8 cellular contexts compared by ENCODE assay signal in the genomic region with DNA sequence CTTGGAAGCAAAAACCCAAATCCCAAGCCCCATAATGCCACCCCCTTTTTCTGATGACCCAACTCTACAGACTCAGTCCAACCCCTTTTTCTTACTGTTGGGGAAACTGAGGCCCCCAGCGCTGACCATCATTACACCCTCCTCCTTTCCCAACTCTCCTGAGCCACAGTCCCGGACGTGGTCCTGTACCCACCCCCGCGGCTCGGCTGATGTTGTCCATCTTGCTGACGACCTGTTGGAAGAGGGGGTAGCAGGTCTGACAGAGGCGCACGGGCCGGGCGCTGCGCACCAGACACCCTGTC. TPM values are rescaled to one million over a fixed set of nuclear protein-coding genes. Genes with fewer than 3 reads are reported as not detected.
DNase-seq lines count a peak whose midpoint lies in the region; ATAC-seq lines count a peak whose summit lies in the region.

No MANE protein-coding gene starts in this region.

- H3K27me3 Mint-ChIP-seq in activated T-helper 2 cell treated with anti-CD3 and anti-CD28 coated beads, Interferon-gamma antibody, Interleukin-2, Interleukin-4, amounts not matched to agents 10 μg/mL and 5 μg/mL and 100 μg/mL, durations not matched to agents 14 hours and 24 hours and 36 hours (ENCODE audit: low read depth), result peaks cover 16% of the 10 kb centered on the region

- peaks cover 18% of the 10 kb centered on the region for H3K4me1 Mint-ChIP-seq in activated T-helper 2 cell treated with anti-CD3 and anti-CD28 coated beads, Interferon-gamma antibody, Interleukin-2, Interleukin-4, amounts not matched to agents 10 μg/mL and 5 μg/mL and 100 μg/mL, durations not matched to agents 14 hours and 24 hours and 36 hours (ENCODE audit: low read depth)
- peaks cover 22% of the 10 kb centered on the region for H3K4me1 Mint-ChIP-seq in stimulated activated effector memory CD8-positive, alpha-beta T cell treated with anti-CD3 and anti-CD28 coated beads, Interleukin-12 subunit alpha, Interleukin-12 subunit beta, amount 100 ng/mL, for 72 hours

- no peak for DNase-seq in activated T-helper 2 cell treated with anti-CD3 and anti-CD28 coated beads, Interferon-gamma antibody, Interleukin-2, Interleukin-4, amounts not matched to agents 10 μg/mL and 5 μg/mL and 100 μg/mL, durations not matched to agents 14 hours and 24 hours and 36 hours (ENCODE audit: low spot score)
- DNase-seq in stimulated activated effector memory CD8-positive, alpha-beta T cell treated with anti-CD3 and anti-CD28 coated beads, Interleukin-12 subunit alpha, Interleukin-12 subunit beta, amount 100 ng/mL, for 72 hours (ENCODE audit: low spot score in 2 of 2), result no peak
- no peak for DNase-seq in GM03348 (ENCODE audit: low spot score)
- DNase-seq in NCI-H1092 treated with DMSO at 0.1 percent for 48 hours (lab: John Stamatoyannopoulos, UW), result no peak
- no peak for DNase-seq in NCI-H2227 (lab: John Stamatoyannopoulos, UW; ENCODE audit: unreplicated experiment)

- peak overlapping the region; percentile 78 for H3K4me3 Mint-ChIP-seq in activated T-helper 2 cell treated with anti-CD3 and anti-CD28 coated beads, Interferon-gamma antibody, Interleukin-2, Interleukin-4, amounts not matched to agents 10 μg/mL and 5 μg/mL and 100 μg/mL, durations not matched to agents 14 hours and 24 hours and 36 hours (ENCODE audit: low read depth)
- H3K4me3 Mint-ChIP-seq in stimulated activated effector memory CD8-positive, alpha-beta T cell treated with anti-CD3 and anti-CD28 coated beads, Interleukin-12 subunit alpha, Interleukin-12 subunit beta, amount 100 ng/mL, for 72 hours, result peak overlapping the region; percentile 73

- no peaks in the 10 kb centered on the region for H3K9me3 Mint-ChIP-seq in activated T-helper 2 cell treated with anti-CD3 and anti-CD28 coated beads, Interferon-gamma antibody, Interleukin-2, Interleukin-4, amounts not matched to agents 10 μg/mL and 5 μg/mL and 100 μg/mL, durations not matched to agents 14 hours and 24 hours and 36 hours
- no peaks in the 10 kb centered on the region for H3K9me3 Mint-ChIP-seq in stimulated activated effector memory CD8-positive, alpha-beta T cell treated with anti-CD3 and anti-CD28 coated beads, Interleukin-12 subunit alpha, Interleukin-12 subunit beta, amount 100 ng/mL, for 72 hours

- ATAC-seq in GM19328 (IDR thresholded peaks at IDR 0.05; ENCODE audit: unreplicated experiment) (peak; percentile 32), HG03108 (IDR thresholded peaks at IDR 0.05; ENCODE audit: unreplicated experiment) (peak; percentile 20)
- ATAC-seq in stimulated activated effector memory CD8-positive, alpha-beta T cell treated with anti-CD3 and anti-CD28 coated beads, Interleukin-12 subunit alpha, Interleukin-12 subunit beta, amount 100 ng/mL, for 72 hours, result peak; percentile 55

- intact Hi-C loops in activated T-helper 2 cell treated with anti-CD3 and anti-CD28 coated beads, Interferon-gamma antibody, Interleukin-2, Interleukin-4, amounts not matched to agents 10 μg/mL and 5 μg/mL and 100 μg/mL, durations not matched to agents 14 hours and 24 hours and 36 hours (cut with micrococcal nuclease), result loop anchor here (1.0 to 10.0 kb wide), 2 partner anchors 116 to 1311 kb away; a partner anchor contains a TSS

- H3K27ac Mint-ChIP-seq in activated T-helper 2 cell treated with anti-CD3 and anti-CD28 coated beads, Interferon-gamma antibody, Interleukin-2, Interleukin-4, amounts not matched to agents 10 μg/mL and 5 μg/mL and 100 μg/mL, durations not matched to agents 14 hours and 24 hours and 36 hours, result no peak overlapping the region
- H3K27ac Mint-ChIP-seq in stimulated activated effector memory CD8-positive, alpha-beta T cell treated with anti-CD3 and anti-CD28 coated beads, Interleukin-12 subunit alpha, Interleukin-12 subunit beta, amount 100 ng/mL, for 72 hours, result peak overlapping the region; percentile 23

- peak overlapping the region; percentile 52 for H3K4me3 ChIP-seq in iPS-11a (ENCODE audit: low read depth, low read length)

- peaks cover 2% of the 10 kb centered on the region for H3K36me3 Mint-ChIP-seq in activated T-helper 2 cell treated with anti-CD3 and anti-CD28 coated beads, Interferon-gamma antibody, Interleukin-2, Interleukin-4, amounts not matched to agents 10 μg/mL and 5 μg/mL and 100 μg/mL, durations not matched to agents 14 hours and 24 hours and 36 hours (ENCODE audit: low read depth)
- no peaks in the 10 kb centered on the region for H3K36me3 Mint-ChIP-seq in stimulated activated effector memory CD8-positive, alpha-beta T cell treated with anti-CD3 and anti-CD28 coated beads, Interleukin-12 subunit alpha, Interleukin-12 subunit beta, amount 100 ng/mL, for 72 hours

RNA-seq across cellular contexts. Expression of a gene that starts 0.5 kb away (rescaled TPM):
- 15.5 and 16.4 TPM in 2 replicates for total RNA-seq in activated T-helper 2 cell treated with anti-CD3 and anti-CD28 coated beads, Interferon-gamma antibody, Interleukin-2, Interleukin-4, amounts not matched to agents 10 μg/mL and 5 μg/mL and 100 μg/mL, durations not matched to agents 14 hours and 24 hours and 36 hours
